1 cellular context compared by ENCODE assay signal in genomic region chr17:22142091-22142490, GRCh38.
TF ChIP-seq lines count a peak whose summit lies in the region.

No MANE protein-coding gene starts in this region.

TF ChIP-seq in K562, 482 proteins besides CTCF, POLR2A, EP300 and RAD21 (continued from another document):
- TF ChIP-seq PBX2 (CRISPR knock-in tag; IDR thresholded peaks at IDR 0.05; ENCODE audit: low read depth) (peak; percentile 67), PBX2 (tag; conservative IDR thresholded peaks at IDR 0.05; ENCODE audit: low read depth) (peak; percentile 97), JUN (IDR thresholded peaks at IDR 0.05; ENCODE audit: borderline replicate concordance, low read depth, low read length) (no peak), JUN (CRISPR knock-in tag; IDR thresholded peaks at IDR 0.05; ENCODE audit: borderline replicate concordance) (no peak), DPF2 (IDR thresholded peaks at IDR 0.05) (0 out of 2 replicates have a peak, but pooled peaks have one; percentile 44), LEF1 (IDR thresholded peaks at IDR 0.05) (peak; percentile 62; the same call in 1 of the 2 replicates), TEAD4 (IDR thresholded peaks at IDR 0.05; ENCODE audit: low read length) (peak; percentile 81), TEAD4 (CRISPR knock-in tag; IDR thresholded peaks at IDR 0.05; ENCODE audit: borderline replicate concordance) (no peak), SLC30A9 (CRISPR knock-in tag; IDR thresholded peaks at IDR 0.05) (no peak), ZNF197 (CRISPR knock-in tag; IDR thresholded peaks at IDR 0.05; ENCODE audit: low read depth) (no peak), SREBF2 (CRISPR knock-in tag; IDR thresholded peaks at IDR 0.05) (no peak), SFPQ (IDR thresholded peaks at IDR 0.05; ENCODE audit: low read depth, low read length) (no peak), STAT5A (IDR thresholded peaks at IDR 0.05; ENCODE audit: borderline replicate concordance, low read length) (peak; percentile 38; the same call in 1 of the 2 replicates), CBFB (CRISPR knock-in tag; IDR thresholded peaks at IDR 0.05) (no peak), HDAC1 (IDR thresholded peaks at IDR 0.05) (peak in 1 of 2 experiments; percentile 42; a peak in 1 of 4 replicates), ZSCAN29 (IDR thresholded peaks at IDR 0.05) (no peak), RBM39 (optimal IDR thresholded peaks at IDR 0.05; ENCODE audit: low read depth, low read length) (no peak), MEIS2 (IDR thresholded peaks at IDR 0.05; ENCODE audit: partially characterized antibody) (peak; percentile 99), CTBP1 (IDR thresholded peaks at IDR 0.05; ENCODE audit: borderline replicate concordance) (peak; percentile 25; the same call in 1 of the 2 replicates), BHLHE40 (IDR thresholded peaks at IDR 0.05; ENCODE audit: low read length) (0 out of 2 replicates have a peak, but pooled peaks have one; percentile 5), ZBTB7A (IDR thresholded peaks at IDR 0.05; ENCODE audit: borderline replicate concordance, control insufficient read depth, low read depth, low read length) (no peak), NRF1 (conservative IDR thresholded peaks at IDR 0.05 in 1 of 2, IDR thresholded peaks at IDR 0.05 in 1 of 2) (peak; percentile 81 to 83), CBFA2T2 (conservative IDR thresholded peaks at IDR 0.05) (peak; percentile 65), ZNF586 (CRISPR knock-in tag; conservative IDR thresholded peaks at IDR 0.05) (no peak), BRD9 (IDR thresholded peaks at IDR 0.05; ENCODE audit: low read depth, partially characterized antibody) (no peak), TAF15 (IDR thresholded peaks at IDR 0.05; ENCODE audit: low read depth, low read length) (no peak), ZEB2 (IDR thresholded peaks at IDR 0.05) (0 out of 2 replicates have a peak, but pooled peaks have one; percentile 53), SOX6 (IDR thresholded peaks at IDR 0.05) (peak; percentile 94), ARID1B (IDR thresholded peaks at IDR 0.05) (peak; percentile 63), BCOR (IDR thresholded peaks at IDR 0.05) (no peak), CXXC5 (CRISPR knock-in tag; IDR thresholded peaks at IDR 0.05) (peak; percentile 59)
- TF ChIP-seq, protein P1, sequence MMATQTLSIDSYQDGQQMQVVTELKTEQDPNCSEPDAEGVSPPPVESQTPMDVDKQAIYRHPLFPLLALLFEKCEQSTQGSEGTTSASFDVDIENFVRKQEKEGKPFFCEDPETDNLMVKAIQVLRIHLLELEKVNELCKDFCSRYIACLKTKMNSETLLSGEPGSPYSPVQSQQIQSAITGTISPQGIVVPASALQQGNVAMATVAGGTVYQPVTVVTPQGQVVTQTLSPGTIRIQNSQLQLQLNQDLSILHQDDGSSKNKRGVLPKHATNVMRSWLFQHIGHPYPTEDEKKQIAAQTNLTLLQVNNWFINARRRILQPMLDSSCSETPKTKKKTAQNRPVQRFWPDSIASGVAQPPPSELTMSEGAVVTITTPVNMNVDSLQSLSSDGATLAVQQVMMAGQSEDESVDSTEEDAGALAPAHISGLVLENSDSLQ (IDR thresholded peaks at IDR 0.05), result peak; percentile 95
- TF ChIP-seq, protein P2, sequence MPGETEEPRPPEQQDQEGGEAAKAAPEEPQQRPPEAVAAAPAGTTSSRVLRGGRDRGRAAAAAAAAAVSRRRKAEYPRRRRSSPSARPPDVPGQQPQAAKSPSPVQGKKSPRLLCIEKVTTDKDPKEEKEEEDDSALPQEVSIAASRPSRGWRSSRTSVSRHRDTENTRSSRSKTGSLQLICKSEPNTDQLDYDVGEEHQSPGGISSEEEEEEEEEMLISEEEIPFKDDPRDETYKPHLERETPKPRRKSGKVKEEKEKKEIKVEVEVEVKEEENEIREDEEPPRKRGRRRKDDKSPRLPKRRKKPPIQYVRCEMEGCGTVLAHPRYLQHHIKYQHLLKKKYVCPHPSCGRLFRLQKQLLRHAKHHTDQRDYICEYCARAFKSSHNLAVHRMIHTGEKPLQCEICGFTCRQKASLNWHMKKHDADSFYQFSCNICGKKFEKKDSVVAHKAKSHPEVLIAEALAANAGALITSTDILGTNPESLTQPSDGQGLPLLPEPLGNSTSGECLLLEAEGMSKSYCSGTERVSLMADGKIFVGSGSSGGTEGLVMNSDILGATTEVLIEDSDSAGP (CRISPR knock-in tag; IDR thresholded peaks at IDR 0.05), result no peak
- TF ChIP-seq, protein P3, sequence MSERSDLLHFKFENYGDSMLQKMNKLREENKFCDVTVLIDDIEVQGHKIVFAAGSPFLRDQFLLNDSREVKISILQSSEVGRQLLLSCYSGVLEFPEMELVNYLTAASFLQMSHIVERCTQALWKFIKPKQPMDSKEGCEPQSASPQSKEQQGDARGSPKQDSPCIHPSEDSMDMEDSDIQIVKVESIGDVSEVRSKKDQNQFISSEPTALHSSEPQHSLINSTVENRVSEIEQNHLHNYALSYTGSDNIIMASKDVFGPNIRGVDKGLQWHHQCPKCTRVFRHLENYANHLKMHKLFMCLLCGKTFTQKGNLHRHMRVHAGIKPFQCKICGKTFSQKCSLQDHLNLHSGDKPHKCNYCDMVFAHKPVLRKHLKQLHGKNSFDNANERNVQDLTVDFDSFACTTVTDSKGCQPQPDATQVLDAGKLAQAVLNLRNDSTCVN (CRISPR knock-in tag; IDR thresholded peaks at IDR 0.05), result no peak
- TF ChIP-seq, protein P4, sequence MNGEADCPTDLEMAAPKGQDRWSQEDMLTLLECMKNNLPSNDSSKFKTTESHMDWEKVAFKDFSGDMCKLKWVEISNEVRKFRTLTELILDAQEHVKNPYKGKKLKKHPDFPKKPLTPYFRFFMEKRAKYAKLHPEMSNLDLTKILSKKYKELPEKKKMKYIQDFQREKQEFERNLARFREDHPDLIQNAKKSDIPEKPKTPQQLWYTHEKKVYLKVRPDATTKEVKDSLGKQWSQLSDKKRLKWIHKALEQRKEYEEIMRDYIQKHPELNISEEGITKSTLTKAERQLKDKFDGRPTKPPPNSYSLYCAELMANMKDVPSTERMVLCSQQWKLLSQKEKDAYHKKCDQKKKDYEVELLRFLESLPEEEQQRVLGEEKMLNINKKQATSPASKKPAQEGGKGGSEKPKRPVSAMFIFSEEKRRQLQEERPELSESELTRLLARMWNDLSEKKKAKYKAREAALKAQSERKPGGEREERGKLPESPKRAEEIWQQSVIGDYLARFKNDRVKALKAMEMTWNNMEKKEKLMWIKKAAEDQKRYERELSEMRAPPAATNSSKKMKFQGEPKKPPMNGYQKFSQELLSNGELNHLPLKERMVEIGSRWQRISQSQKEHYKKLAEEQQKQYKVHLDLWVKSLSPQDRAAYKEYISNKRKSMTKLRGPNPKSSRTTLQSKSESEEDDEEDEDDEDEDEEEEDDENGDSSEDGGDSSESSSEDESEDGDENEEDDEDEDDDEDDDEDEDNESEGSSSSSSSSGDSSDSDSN (IDR thresholded peaks at IDR 0.05; ENCODE audit: borderline replicate concordance in 1 of 2, low read depth in 2 of 2, low read length in 2 of 2), result no peak
- TF ChIP-seq, protein P5, sequence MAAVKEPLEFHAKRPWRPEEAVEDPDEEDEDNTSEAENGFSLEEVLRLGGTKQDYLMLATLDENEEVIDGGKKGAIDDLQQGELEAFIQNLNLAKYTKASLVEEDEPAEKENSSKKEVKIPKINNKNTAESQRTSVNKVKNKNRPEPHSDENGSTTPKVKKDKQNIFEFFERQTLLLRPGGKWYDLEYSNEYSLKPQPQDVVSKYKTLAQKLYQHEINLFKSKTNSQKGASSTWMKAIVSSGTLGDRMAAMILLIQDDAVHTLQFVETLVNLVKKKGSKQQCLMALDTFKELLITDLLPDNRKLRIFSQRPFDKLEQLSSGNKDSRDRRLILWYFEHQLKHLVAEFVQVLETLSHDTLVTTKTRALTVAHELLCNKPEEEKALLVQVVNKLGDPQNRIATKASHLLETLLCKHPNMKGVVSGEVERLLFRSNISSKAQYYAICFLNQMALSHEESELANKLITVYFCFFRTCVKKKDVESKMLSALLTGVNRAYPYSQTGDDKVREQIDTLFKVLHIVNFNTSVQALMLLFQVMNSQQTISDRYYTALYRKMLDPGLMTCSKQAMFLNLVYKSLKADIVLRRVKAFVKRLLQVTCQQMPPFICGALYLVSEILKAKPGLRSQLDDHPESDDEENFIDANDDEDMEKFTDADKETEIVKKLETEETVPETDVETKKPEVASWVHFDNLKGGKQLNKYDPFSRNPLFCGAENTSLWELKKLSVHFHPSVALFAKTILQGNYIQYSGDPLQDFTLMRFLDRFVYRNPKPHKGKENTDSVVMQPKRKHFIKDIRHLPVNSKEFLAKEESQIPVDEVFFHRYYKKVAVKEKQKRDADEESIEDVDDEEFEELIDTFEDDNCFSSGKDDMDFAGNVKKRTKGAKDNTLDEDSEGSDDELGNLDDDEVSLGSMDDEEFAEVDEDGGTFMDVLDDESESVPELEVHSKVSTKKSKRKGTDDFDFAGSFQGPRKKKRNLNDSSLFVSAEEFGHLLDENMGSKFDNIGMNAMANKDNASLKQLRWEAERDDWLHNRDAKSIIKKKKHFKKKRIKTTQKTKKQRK (IDR thresholded peaks at IDR 0.05; ENCODE audit: borderline replicate concordance, low read depth, low read length), result no peak
